In the genomic region with DNA sequence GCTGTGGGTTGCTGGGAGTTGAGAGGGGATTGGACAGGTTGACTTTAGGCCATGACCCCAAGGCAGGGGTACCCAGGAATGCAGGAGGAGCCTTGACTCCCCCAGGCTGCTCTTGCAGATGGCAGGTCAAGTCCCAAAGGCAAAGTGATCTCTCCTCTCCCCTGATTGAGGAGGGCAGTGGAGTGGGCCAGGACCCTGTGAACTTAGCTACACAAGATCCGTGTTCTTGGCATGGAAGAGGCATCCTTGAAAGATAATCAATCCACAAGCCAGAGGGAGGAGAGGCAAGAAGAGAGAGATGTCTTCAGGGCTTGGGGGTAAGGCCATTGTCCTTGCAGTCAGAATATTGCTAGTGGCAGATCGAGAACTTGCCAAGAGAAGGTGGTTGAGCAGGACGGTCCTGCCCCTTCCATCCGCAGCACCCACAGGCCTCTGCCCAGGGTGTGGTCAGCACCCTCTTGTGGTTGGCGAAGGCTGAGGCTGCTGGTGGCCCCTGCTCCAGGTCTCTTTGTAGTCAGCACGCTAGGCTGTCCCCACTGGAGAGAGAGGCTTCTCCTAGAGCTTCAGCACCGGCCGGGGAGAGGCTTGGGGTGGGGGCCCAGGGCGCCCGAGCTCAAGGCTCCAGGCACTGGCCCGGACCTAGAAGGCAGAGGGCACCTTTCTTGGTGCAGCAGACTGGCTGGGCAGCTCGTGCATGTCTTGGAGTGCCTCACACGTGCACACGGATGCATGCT, we compare ENCODE assay signal across 1 cellular context.
TF ChIP-seq lines count a peak whose summit lies in the region.

No MANE protein-coding gene starts in this region.

TF ChIP-seq in WTC11, 78 proteins besides CTCF, POLR2A, EP300 and RAD21 (continued from another document):
- TF ChIP-seq ZNF425 (CRISPR knock-in tag; conservative IDR thresholded peaks at IDR 0.05) (no peak), CREB1 (CRISPR knock-in tag; IDR thresholded peaks at IDR 0.05) (no peak)
- TF ChIP-seq, protein P1, sequence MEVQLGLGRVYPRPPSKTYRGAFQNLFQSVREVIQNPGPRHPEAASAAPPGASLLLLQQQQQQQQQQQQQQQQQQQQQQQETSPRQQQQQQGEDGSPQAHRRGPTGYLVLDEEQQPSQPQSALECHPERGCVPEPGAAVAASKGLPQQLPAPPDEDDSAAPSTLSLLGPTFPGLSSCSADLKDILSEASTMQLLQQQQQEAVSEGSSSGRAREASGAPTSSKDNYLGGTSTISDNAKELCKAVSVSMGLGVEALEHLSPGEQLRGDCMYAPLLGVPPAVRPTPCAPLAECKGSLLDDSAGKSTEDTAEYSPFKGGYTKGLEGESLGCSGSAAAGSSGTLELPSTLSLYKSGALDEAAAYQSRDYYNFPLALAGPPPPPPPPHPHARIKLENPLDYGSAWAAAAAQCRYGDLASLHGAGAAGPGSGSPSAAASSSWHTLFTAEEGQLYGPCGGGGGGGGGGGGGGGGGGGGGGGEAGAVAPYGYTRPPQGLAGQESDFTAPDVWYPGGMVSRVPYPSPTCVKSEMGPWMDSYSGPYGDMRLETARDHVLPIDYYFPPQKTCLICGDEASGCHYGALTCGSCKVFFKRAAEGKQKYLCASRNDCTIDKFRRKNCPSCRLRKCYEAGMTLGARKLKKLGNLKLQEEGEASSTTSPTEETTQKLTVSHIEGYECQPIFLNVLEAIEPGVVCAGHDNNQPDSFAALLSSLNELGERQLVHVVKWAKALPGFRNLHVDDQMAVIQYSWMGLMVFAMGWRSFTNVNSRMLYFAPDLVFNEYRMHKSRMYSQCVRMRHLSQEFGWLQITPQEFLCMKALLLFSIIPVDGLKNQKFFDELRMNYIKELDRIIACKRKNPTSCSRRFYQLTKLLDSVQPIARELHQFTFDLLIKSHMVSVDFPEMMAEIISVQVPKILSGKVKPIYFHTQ (CRISPR knock-in tag; IDR thresholded peaks at IDR 0.05), result no peak
- TF ChIP-seq, protein P2, sequence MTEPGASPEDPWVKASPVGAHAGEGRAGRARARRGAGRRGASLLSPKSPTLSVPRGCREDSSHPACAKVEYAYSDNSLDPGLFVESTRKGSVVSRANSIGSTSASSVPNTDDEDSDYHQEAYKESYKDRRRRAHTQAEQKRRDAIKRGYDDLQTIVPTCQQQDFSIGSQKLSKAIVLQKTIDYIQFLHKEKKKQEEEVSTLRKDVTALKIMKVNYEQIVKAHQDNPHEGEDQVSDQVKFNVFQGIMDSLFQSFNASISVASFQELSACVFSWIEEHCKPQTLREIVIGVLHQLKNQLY (CRISPR knock-in tag; IDR thresholded peaks at IDR 0.05), result no peak
